In genomic region chr1:7783826-7784491, GRCh38 we compare ENCODE assay signal across 1 cellular context.
TF ChIP-seq lines count a peak whose summit lies in the region.

PER3 (plus strand) TSS chr1:7784291; CDS start chr1:7784878, 587 bp downstream.

TF ChIP-seq in HepG2, 621 proteins besides CTCF, POLR2A, EP300 and RAD21 (continued from another document and continues in another):
- TF ChIP-seq PPARG (CRISPR knock-in tag; conservative IDR thresholded peaks at IDR 0.05) (no peak), ZNF687 (CRISPR knock-in tag; IDR thresholded peaks at IDR 0.05) (peak; percentile 59), ZNF501 (CRISPR knock-in tag; IDR thresholded peaks at IDR 0.05) (no peak), DDIT3 (CRISPR knock-in tag; IDR thresholded peaks at IDR 0.05) (no peak), THAP7 (CRISPR knock-in tag; IDR thresholded peaks at IDR 0.05) (no peak), ZFX (CRISPR knock-in tag; IDR thresholded peaks at IDR 0.05; ENCODE audit: low read depth) (peak; percentile 43), ZNF850 (CRISPR knock-in tag; conservative IDR thresholded peaks at IDR 0.05) (no peak), ONECUT2 (CRISPR knock-in tag; IDR thresholded peaks at IDR 0.05) (no peak), NR2F1 (CRISPR knock-in tag; IDR thresholded peaks at IDR 0.05) (no peak), RARA (CRISPR knock-in tag; IDR thresholded peaks at IDR 0.05) (0 out of 2 replicates have a peak, but pooled peaks have one; percentile 23), GATAD1 (CRISPR knock-in tag; IDR thresholded peaks at IDR 0.05) (no peak), SNAPC2 (CRISPR knock-in tag; IDR thresholded peaks at IDR 0.05) (no peak), SMAD1 (CRISPR knock-in tag; IDR thresholded peaks at IDR 0.05; ENCODE audit: borderline replicate concordance, low read depth) (no peak), ZNF746 (CRISPR knock-in tag; IDR thresholded peaks at IDR 0.05) (no peak), MAF1 (CRISPR knock-in tag; IDR thresholded peaks at IDR 0.05; ENCODE audit: borderline replicate concordance) (no peak), ZNF552 (CRISPR knock-in tag; IDR thresholded peaks at IDR 0.05; ENCODE audit: borderline replicate concordance) (no peak), PRDM10 (CRISPR knock-in tag; IDR thresholded peaks at IDR 0.05; ENCODE audit: low read depth) (no peak), EED (CRISPR knock-in tag; IDR thresholded peaks at IDR 0.05) (no peak), SP5 (CRISPR knock-in tag; IDR thresholded peaks at IDR 0.05; ENCODE audit: borderline replicate concordance, low read depth) (peak; percentile 49; the same call in 1 of the 2 replicates), ZNF335 (CRISPR knock-in tag; IDR thresholded peaks at IDR 0.05) (no peak), PAWR (CRISPR knock-in tag; IDR thresholded peaks at IDR 0.05; ENCODE audit: borderline replicate concordance) (no peak), NFE2L2 (IDR thresholded peaks at IDR 0.05; ENCODE audit: low read length) (no peak), POGZ (CRISPR knock-in tag; IDR thresholded peaks at IDR 0.05) (no peak), ZNF251 (CRISPR knock-in tag; IDR thresholded peaks at IDR 0.05) (no peak), FUBP1 (CRISPR knock-in tag; IDR thresholded peaks at IDR 0.05; ENCODE audit: borderline replicate concordance) (no peak), ZNF468 (CRISPR knock-in tag; IDR thresholded peaks at IDR 0.05) (no peak), SMARCE1 (IDR thresholded peaks at IDR 0.05; ENCODE audit: borderline replicate concordance) (no peak), AHR (CRISPR knock-in tag; IDR thresholded peaks at IDR 0.05) (no peak), HMG20B (CRISPR knock-in tag; conservative IDR thresholded peaks at IDR 0.05) (no peak), MAZ (IDR thresholded peaks at IDR 0.05; ENCODE audit: borderline replicate concordance, low read depth, low read length) (peak; percentile 75), MAZ (CRISPR knock-in tag; IDR thresholded peaks at IDR 0.05; ENCODE audit: low read depth) (peak; percentile 47), ZNF670 (CRISPR knock-in tag; IDR thresholded peaks at IDR 0.05; ENCODE audit: borderline replicate concordance) (no peak), ZNF430 (CRISPR knock-in tag; IDR thresholded peaks at IDR 0.05) (no peak), THYN1 (CRISPR knock-in tag; IDR thresholded peaks at IDR 0.05; ENCODE audit: borderline replicate concordance, low read depth) (no peak), ZNF720 (CRISPR knock-in tag; IDR thresholded peaks at IDR 0.05) (no peak), ZNF34 (CRISPR knock-in tag; IDR thresholded peaks at IDR 0.05; ENCODE audit: borderline replicate concordance) (no peak), ZBTB37 (CRISPR knock-in tag; IDR thresholded peaks at IDR 0.05) (no peak), MAFK (conservative IDR thresholded peaks at IDR 0.05 in 1 of 2, IDR thresholded peaks at IDR 0.05 in 1 of 2; ENCODE audit: low read length in 2 of 2) (no peak), ZNF75D (CRISPR knock-in tag; IDR thresholded peaks at IDR 0.05; ENCODE audit: borderline replicate concordance) (no peak), CENPBD1 (CRISPR knock-in tag; IDR thresholded peaks at IDR 0.05; ENCODE audit: borderline replicate concordance, low read depth) (no peak), SPEN (CRISPR knock-in tag; IDR thresholded peaks at IDR 0.05; ENCODE audit: low read depth) (peak; percentile 19; the same call in 1 of the 2 replicates), ZNF280D (CRISPR knock-in tag; IDR thresholded peaks at IDR 0.05) (no peak), ZNF607 (CRISPR knock-in tag; IDR thresholded peaks at IDR 0.05; ENCODE audit: borderline replicate concordance) (peak; percentile 50; the same call in 1 of the 2 replicates), POLR2G (IDR thresholded peaks at IDR 0.05; ENCODE audit: low read depth, low read length) (no peak), MXI1 (IDR thresholded peaks at IDR 0.05; ENCODE audit: borderline replicate concordance, low read depth, low read length) (peak; percentile 61; the same call in 1 of the 3 replicates), ZNF616 (CRISPR knock-in tag; IDR thresholded peaks at IDR 0.05; ENCODE audit: low read depth) (no peak), DRAP1 (CRISPR knock-in tag; IDR thresholded peaks at IDR 0.05) (peak; percentile 69), ZNF317 (CRISPR knock-in tag; IDR thresholded peaks at IDR 0.05) (no peak), ZBTB34 (CRISPR knock-in tag; IDR thresholded peaks at IDR 0.05) (no peak), ZNF292 (CRISPR knock-in tag; IDR thresholded peaks at IDR 0.05; ENCODE audit: borderline replicate concordance, low read depth) (no peak), ZMYM4 (CRISPR knock-in tag; IDR thresholded peaks at IDR 0.05) (peak; percentile 92), SMAD3 (CRISPR knock-in tag; IDR thresholded peaks at IDR 0.05) (no peak), STAG1 (CRISPR knock-in tag; IDR thresholded peaks at IDR 0.05) (no peak), GABPA (IDR thresholded peaks at IDR 0.05; ENCODE audit: low read depth, low read length) (no peak), GABPA (CRISPR knock-in tag; IDR thresholded peaks at IDR 0.05; ENCODE audit: low read depth) (0 out of 2 replicates have a peak, but pooled peaks have one; percentile 29)
